ENCODE assay signal across 1 cellular context in genomic region chr14:97948841-97949240, GRCh38.
TF ChIP-seq lines count a peak whose summit lies in the region.

No MANE protein-coding gene starts in this region.

TF ChIP-seq in WTC11, 78 proteins besides CTCF, POLR2A, EP300 and RAD21 (continued from another document):
- TF ChIP-seq ZNF532 (CRISPR knock-in tag; IDR thresholded peaks at IDR 0.05; ENCODE audit: borderline replicate concordance) (no peak), ZMAT4 (CRISPR knock-in tag; IDR thresholded peaks at IDR 0.05) (no peak)
